8 cellular contexts compared by ENCODE assay signal in the genomic region with DNA sequence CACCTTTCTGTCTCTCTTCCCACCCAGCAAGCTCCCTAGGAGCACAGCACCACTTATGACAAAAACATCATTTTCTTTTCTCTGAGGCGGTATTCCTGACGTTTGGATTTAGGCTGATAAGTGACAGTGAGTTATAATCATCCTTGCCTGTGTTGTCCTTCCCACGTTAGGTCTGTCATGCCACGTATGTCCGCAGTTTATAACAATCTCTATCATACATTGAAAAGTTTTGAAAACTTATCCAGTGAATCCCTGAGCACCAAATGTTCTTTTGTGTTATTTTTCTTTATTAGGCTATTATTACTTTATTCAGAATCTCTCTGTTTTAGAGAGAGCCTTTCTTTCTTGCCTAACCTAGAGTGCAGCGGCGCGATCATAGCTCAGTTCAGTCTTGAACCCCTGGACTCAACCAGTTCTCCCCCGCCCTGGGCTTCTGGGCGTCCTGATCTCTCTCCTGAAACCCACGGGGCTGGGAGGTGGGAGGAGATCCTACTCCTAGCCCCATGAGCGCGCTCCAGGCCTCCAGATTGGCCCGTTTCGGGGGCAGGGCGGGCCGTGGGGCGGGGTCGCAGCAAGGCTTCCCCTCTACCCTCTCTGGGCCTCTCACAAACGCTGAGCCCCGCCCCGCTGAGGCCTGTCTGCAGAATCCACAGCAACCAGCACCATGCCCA. TPM values are rescaled to one million over a fixed set of nuclear protein-coding genes. Genes with fewer than 3 reads are reported as not detected.
A peak's percentile ranks its signal among the peaks of the same experiment; 100 is the strongest.
DNase-seq lines count a peak whose midpoint lies in the region; ATAC-seq and TF ChIP-seq lines count a peak whose summit lies in the region.

A gene (plus strand): TSS at position 606 of the 671 bp plus-strand sequence. CDS start 59 bp downstream, at position 665.

- H3K36me3 ChIP-seq in effector memory CD4-positive, alpha-beta T cell (ENCODE audit: control insufficient read depth, insufficient read depth, low read length) = no peaks in the 10 kb centered on the region
- H3K36me3 ChIP-seq in mesendoderm (ENCODE audit: control insufficient read depth, insufficient read depth, low read length) = no peaks in the 10 kb centered on the region

- DNase-seq in NCI-H345 treated with DMSO at 0.1 percent for 48 hours (lab: John Stamatoyannopoulos, UW; ENCODE audit: unreplicated experiment) (peak; percentile 15), mesendoderm (peak; percentile 93), NCI-H1417 (lab: John Stamatoyannopoulos, UW) (no peak)
- DNase-seq in activated CD8-positive, alpha-beta memory T cell treated with anti-CD3 and anti-CD28 coated beads for 1 hour (ENCODE audit: extremely low read depth in 1 of 2, low read depth in 1 of 2) = peak; percentile 48 to 55
- peak; percentile 38 to 61 (median 54) for DNase-seq in effector memory CD4-positive, alpha-beta T cell
- DNase-seq in stimulated activated CD4-positive, alpha-beta T cell treated with anti-CD3 and anti-CD28 coated beads, TNF-alpha, amount 100 ng/mL, for 48 hours (ENCODE audit: low read depth in 3 of 3) = peak; percentile 70 to 91 (median 78)

- H3K79me2 ChIP-seq in mesendoderm (ENCODE audit: control insufficient read depth, insufficient read depth, low read length) = no peaks in the 10 kb centered on the region

- no peak within 1 kb of the TSS for H2AK5ac ChIP-seq in mesendoderm (ENCODE audit: low read length)

- no peaks in the 10 kb centered on the region for H3K9me3 ChIP-seq in effector memory CD4-positive, alpha-beta T cell (ENCODE audit: control insufficient read depth, low read length)

- peak within 1 kb of the TSS; percentile 29 for H3K4me3 ChIP-seq in GM12875 (ENCODE audit: low read depth, low read length)
- peak within 1 kb of the TSS; percentile 45 for H3K4me3 ChIP-seq in effector memory CD4-positive, alpha-beta T cell (ENCODE audit: insufficient read depth, low read depth, low read length, poor library complexity, severe bottlenecking)
- no peak within 1 kb of the TSS for H3K4me3 ChIP-seq in mesendoderm (ENCODE audit: low read length)

- peak within 1 kb of the TSS; percentile 40 for H3K4me2 ChIP-seq in mesendoderm (ENCODE audit: low read length)

- no peak within 1 kb of the TSS for H2BK5ac ChIP-seq in mesendoderm (ENCODE audit: low read length)

- peak within 1 kb of the TSS; percentile 32 for H3K18ac ChIP-seq in mesendoderm (ENCODE audit: low read length)

- H3K23ac ChIP-seq in mesendoderm (ENCODE audit: low read length) = peak within 1 kb of the TSS; percentile 66

- no peak within 1 kb of the TSS for H3K27ac ChIP-seq in effector memory CD4-positive, alpha-beta T cell (ENCODE audit: insufficient read depth, low read length, poor library complexity, severe bottlenecking)
- no peak within 1 kb of the TSS for H3K27ac ChIP-seq in mesendoderm (ENCODE audit: low read depth, low read length)

- H2BK15ac ChIP-seq in mesendoderm (replicated peaks; ENCODE audit: low read depth) = no peak within 1 kb of the TSS

- no peaks in the 10 kb centered on the region for H3K27me3 ChIP-seq in effector memory CD4-positive, alpha-beta T cell (replicated peaks; ENCODE audit: control insufficient read depth, insufficient read depth, low read length, poor library complexity, severe bottlenecking)
- H3K27me3 ChIP-seq in mesendoderm (ENCODE audit: insufficient read depth, low read length, poor library complexity) = no peaks in the 10 kb centered on the region

- peaks cover 11% of the 10 kb centered on the region for H3K4me1 ChIP-seq in effector memory CD4-positive, alpha-beta T cell (ENCODE audit: control insufficient read depth, insufficient read depth, low read length, poor library complexity, severe bottlenecking)
- no peaks in the 10 kb centered on the region for H3K4me1 ChIP-seq in mesendoderm (ENCODE audit: control insufficient read depth, low read depth, low read length)

- peak within 1 kb of the TSS; percentile 50 for H3K56ac ChIP-seq in mesendoderm (ENCODE audit: low read length)

- no peak within 1 kb of the TSS for H4K8ac ChIP-seq in mesendoderm (ENCODE audit: low read depth, low read length)

- no peak within 1 kb of the TSS for H4K5ac ChIP-seq in mesendoderm (ENCODE audit: low read length)

- peak within 1 kb of the TSS; percentile 49 for H3K9ac ChIP-seq in mesendoderm (ENCODE audit: low read length)

- H3K79me1 ChIP-seq in mesendoderm (ENCODE audit: low read length) = no peaks in the 10 kb centered on the region

- peak; percentile 98 for ATAC-seq in HG02678 (IDR thresholded peaks at IDR 0.05; ENCODE audit: unreplicated experiment)

- H3K4ac ChIP-seq in mesendoderm (ENCODE audit: low read depth, low read length) = no peak within 1 kb of the TSS

- H2BK120ac ChIP-seq in mesendoderm (ENCODE audit: low read depth, low read length) = no peak within 1 kb of the TSS

- TF ChIP-seq CTCF in GM12875 (IDR thresholded peaks at IDR 0.05; ENCODE audit: borderline replicate concordance, insufficient read depth, low read depth, low read length) = no peak

- no CpG with 5 or more reads among the region's 22 CpGs for WGBS in mesendoderm (ENCODE audit: extremely low coverage, insufficient coverage, low lambda C conversion rate)

RNA-seq across cellular contexts. Expression of the gene that starts here (rescaled TPM):
- 10.1 TPM for polyA plus RNA-seq in mesendoderm (2013, experiment 1 of 2)
- polyA plus RNA-seq in mesendoderm (2013, experiment 2 of 2) = 10.5 TPM

Comparison
In these comparisons a context has a peak if more than half of its experiments do, and no peak if none do; other contexts are left out.
1. DNase-seq: peak in NCI-H345 treated with DMSO at 0.1 percent for 48 hours (single experiment), activated CD8-positive, alpha-beta memory T cell treated with anti-CD3 and anti-CD28 coated beads for 1 hour (2 of 2), effector memory CD4-positive, alpha-beta T cell (3 of 3), mesendoderm (single experiment) and stimulated activated CD4-positive, alpha-beta T cell treated with anti-CD3 and anti-CD28 coated beads, TNF-alpha, amount 100 ng/mL, for 48 hours (3 of 3); none in NCI-H1417 (0 of 3).